Comparison of ENCODE assay signal across 26 cellular contexts in the genomic region with DNA sequence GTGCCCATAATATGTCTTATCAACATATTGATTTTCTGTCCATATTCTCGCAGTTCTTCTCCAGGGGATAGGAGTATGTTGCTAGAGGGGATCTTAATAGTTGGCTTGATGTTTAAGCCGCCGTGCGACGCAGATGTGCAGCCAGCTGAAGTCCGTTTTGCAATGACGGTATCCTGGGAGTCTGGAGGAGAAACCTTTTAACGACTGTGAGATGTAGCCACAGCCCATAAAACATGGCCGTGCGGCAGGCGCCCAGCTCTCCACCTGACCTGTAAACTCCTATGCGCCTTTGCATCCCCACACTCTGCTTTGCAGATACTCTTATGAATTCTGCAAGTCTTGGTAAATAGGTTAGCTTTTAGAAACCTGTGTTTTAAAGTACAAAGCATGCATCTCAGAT. TPM values are rescaled to one million over a fixed set of nuclear protein-coding genes. Genes with fewer than 3 reads are reported as not detected.
"Had no signal": no experiment of that assay in that cellular context is flagged by ENCODE, and none has a peak within 500 bp of the region (broad histone marks: within the 10 kb centered on the region; RNA-seq: fewer than 3 reads in every experiment).

No MANE protein-coding gene starts in this region.

- H3K27me3 ChIP-seq: pancreas, sigmoid colon, spleen, tibial nerve, uterus had no signal

- H3K4me3 ChIP-seq: lower lobe of right lung, pancreas, psoas muscle, sigmoid colon, spleen, tibial nerve, uterus had no signal

- H3K27ac Mint-ChIP-seq: immature natural killer cell; naive thymus-derived CD8-positive, alpha-beta T cell; nephron; stimulated activated effector memory CD8-positive, alpha-beta T cell treated with anti-CD3 and anti-CD28 coated beads, Interleukin-12 subunit alpha, Interleukin-12 subunit beta, amount 100 ng/mL, for 72 hours; stimulated activated naive CD8-positive, alpha-beta T cell treated with anti-CD3 and anti-CD28 coated beads, Interleukin-15, amount 100 ng/mL, for 72 hours; type B pancreatic cell had no signal

- H3K9me3 Mint-ChIP-seq: immature natural killer cell; neural crest cell; stimulated activated effector memory CD8-positive, alpha-beta T cell treated with anti-CD3 and anti-CD28 coated beads, Interleukin-12 subunit alpha, Interleukin-12 subunit beta, amount 100 ng/mL, for 72 hours; type B pancreatic cell had no signal

- H3K4me1 Mint-ChIP-seq: immature natural killer cell; naive thymus-derived CD8-positive, alpha-beta T cell; stimulated activated effector memory CD8-positive, alpha-beta T cell treated with anti-CD3 and anti-CD28 coated beads, Interleukin-12 subunit alpha, Interleukin-12 subunit beta, amount 100 ng/mL, for 72 hours; stimulated activated naive CD8-positive, alpha-beta T cell treated with anti-CD3 and anti-CD28 coated beads, Interleukin-15, amount 100 ng/mL, for 72 hours had no signal

- H3K4me3 Mint-ChIP-seq: immature natural killer cell; naive thymus-derived CD8-positive, alpha-beta T cell; nephron; neural crest cell; stimulated activated effector memory CD8-positive, alpha-beta T cell treated with anti-CD3 and anti-CD28 coated beads, Interleukin-12 subunit alpha, Interleukin-12 subunit beta, amount 100 ng/mL, for 72 hours; stimulated activated naive CD8-positive, alpha-beta T cell treated with anti-CD3 and anti-CD28 coated beads, Interleukin-15, amount 100 ng/mL, for 72 hours; type B pancreatic cell had no signal

- H3K27me3 Mint-ChIP-seq: type B pancreatic cell had no signal

- ATAC-seq: left colon; lower lobe of right lung; naive thymus-derived CD8-positive, alpha-beta T cell; pancreas; psoas muscle; right cardiac atrium; stimulated activated effector memory CD8-positive, alpha-beta T cell treated with anti-CD3 and anti-CD28 coated beads, Interleukin-12 subunit alpha, Interleukin-12 subunit beta, amount 100 ng/mL, for 72 hours; stimulated activated naive CD8-positive, alpha-beta T cell treated with anti-CD3 and anti-CD28 coated beads, Interleukin-15, amount 100 ng/mL, for 72 hours had no signal

- H3K36me3 ChIP-seq: lower lobe of right lung, pancreas, sigmoid colon, spleen, tibial nerve, uterus had no signal

- H3K9me3 ChIP-seq: lower lobe of right lung, pancreas, psoas muscle, sigmoid colon, spleen, tibial nerve, uterus had no signal

- H3K4me1 ChIP-seq: lower lobe of right lung, pancreas, psoas muscle, spleen, uterus had no signal

- H3K36me3 Mint-ChIP-seq: immature natural killer cell; naive thymus-derived CD8-positive, alpha-beta T cell; stimulated activated effector memory CD8-positive, alpha-beta T cell treated with anti-CD3 and anti-CD28 coated beads, Interleukin-12 subunit alpha, Interleukin-12 subunit beta, amount 100 ng/mL, for 72 hours; type B pancreatic cell had no signal

- H3K27ac ChIP-seq: lower lobe of right lung, pancreas, psoas muscle, sigmoid colon, spleen, tibial nerve, uterus had no signal

- DNase-seq: hypothalamus; immature natural killer cell; kidney; left colon; lower lobe of right lung; mammary epithelial cell; mesenchymal stem cell; naive thymus-derived CD8-positive, alpha-beta T cell; nucleus accumbens; pancreas; posterior cingulate gyrus; psoas muscle; right cardiac atrium; sigmoid colon; small intestine; spleen; stimulated activated CD4-positive, alpha-beta T cell treated with anti-CD3 and anti-CD28 coated beads, Interleukin-4, amount 100 ng/mL, for 24 hours; stimulated activated naive CD4-positive, alpha-beta T cell; stimulated activated naive CD8-positive, alpha-beta T cell treated with anti-CD3 and anti-CD28 coated beads, Interleukin-15, amount 100 ng/mL, for 72 hours; substantia nigra; uterus had no signal

RNA-seq across cellular contexts. Expression of a gene that starts 36.9 kb away (rescaled TPM):
- total RNA-seq: naive thymus-derived CD8-positive, alpha-beta T cell had no signal
